13 cellular contexts compared by ENCODE assay signal in the genomic region with DNA sequence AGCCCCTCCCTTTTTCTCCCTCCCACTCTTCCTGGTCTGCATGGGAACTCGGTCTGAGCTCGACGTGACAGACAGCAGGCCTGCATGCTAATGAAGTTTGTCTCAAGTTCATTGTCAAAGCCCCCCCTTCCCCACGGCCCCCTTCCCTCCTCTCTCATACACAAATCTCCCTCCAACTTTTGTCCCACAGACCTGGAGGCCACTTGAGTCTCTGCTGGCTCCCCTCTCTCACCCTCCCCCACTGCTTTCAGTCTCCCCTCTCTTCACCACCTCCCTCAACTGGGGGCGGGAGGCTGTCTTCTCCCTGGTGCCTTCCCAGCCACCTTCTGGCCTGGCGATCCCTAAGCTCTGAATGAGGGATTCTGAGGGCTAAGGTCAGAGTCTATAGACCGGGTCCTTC.
A peak's percentile ranks its signal among the peaks of the same experiment; 100 is the strongest.
DNase-seq lines count a peak whose midpoint lies in the region; ATAC-seq and TF ChIP-seq lines count a peak whose summit lies in the region.
"Had no signal": no experiment of that assay in that cellular context is flagged by ENCODE, and none has a peak within 500 bp of the region (broad histone marks: within the 10 kb centered on the region; RNA-seq: fewer than 3 reads in every experiment).

No MANE protein-coding gene starts in this region.

- no peak overlapping the region for H3K9ac ChIP-seq in iPS-18a (ENCODE audit: low read length)

- intact Hi-C loops in left ventricle myocardium inferior (cut with micrococcal nuclease), result no loop called here

- H3K4me1 Mint-ChIP-seq in WTC11, result peaks cover 50% of the 10 kb centered on the region

- no peak overlapping the region for H2AFZ ChIP-seq in osteoblast (ENCODE audit: low read length)

- peaks cover 100% of the 10 kb centered on the region for H3K27me3 ChIP-seq in iPS-18a (ENCODE audit: control insufficient read depth, insufficient read depth, low read length)
- peaks cover 96% of the 10 kb centered on the region for H3K27me3 ChIP-seq in osteoblast (ENCODE audit: insufficient read depth, low read length)
- peaks cover 100% of the 10 kb centered on the region for H3K27me3 ChIP-seq in left ventricle myocardium inferior (ENCODE audit: low read depth)

- H3K79me2 ChIP-seq in osteoblast (ENCODE audit: insufficient read depth, low read length), result no peaks in the 10 kb centered on the region

- H4K20me1 ChIP-seq in osteoblast (ENCODE audit: insufficient read depth, low read length), result peaks cover 4% of the 10 kb centered on the region

- TF ChIP-seq CTCF in HEK293 (tag by site-specific recombination; IDR thresholded peaks at IDR 0.05) (no peak), WTC11 (IDR thresholded peaks at IDR 0.05) (no peak), osteoblast (IDR thresholded peaks at IDR 0.05; ENCODE audit: extremely low read depth, low read depth, low read length) (no peak), left ventricle myocardium inferior (IDR thresholded peaks at IDR 0.05; ENCODE audit: borderline replicate concordance) (no peak)

- H3K9me3 Mint-ChIP-seq in WTC11, result no peaks in the 10 kb centered on the region
- H3K9me3 Mint-ChIP-seq: CD8-positive, alpha-beta memory T cell had no signal

- no peak overlapping the region for H3K4me3 ChIP-seq in HEK293 (ENCODE audit: low read depth, low read length)
- peak overlapping the region; percentile 19 for H3K4me3 ChIP-seq in iPS-18a (ENCODE audit: low read length)
- no peak overlapping the region for H3K4me3 ChIP-seq in osteoblast (ENCODE audit: insufficient read depth, low read length)
- no peak overlapping the region for H3K4me3 ChIP-seq in left ventricle myocardium inferior

- ATAC-seq in WTC11 (peak; percentile 53), GM19452 (IDR thresholded peaks at IDR 0.05; ENCODE audit: unreplicated experiment) (no peak), HG03565 (IDR thresholded peaks at IDR 0.05; ENCODE audit: unreplicated experiment) (no peak)
- ATAC-seq: HCT116 had no signal

- H3K36me3 Mint-ChIP-seq in WTC11, result peaks cover 3% of the 10 kb centered on the region
- H3K36me3 Mint-ChIP-seq: CD8-positive, alpha-beta memory T cell had no signal

- H3K36me3 ChIP-seq in HEK293 (ENCODE audit: control insufficient read depth in 2 of 2, insufficient read depth in 1 of 2, low read length in 2 of 2) (no peaks in the 10 kb centered on the region), iPS-18a (ENCODE audit: control insufficient read depth, low read depth, low read length) (no peaks in the 10 kb centered on the region), osteoblast (ENCODE audit: insufficient read depth, low read length) (no peaks in the 10 kb centered on the region), left ventricle myocardium inferior (no peaks in the 10 kb centered on the region)

- no peak overlapping the region for H3K27ac ChIP-seq in HEK293 (ENCODE audit: extremely low read depth, low read depth, low read length)
- H3K27ac ChIP-seq in iPS-18a (ENCODE audit: low read length), result no peak overlapping the region
- no peak overlapping the region for H3K27ac ChIP-seq in osteoblast (ENCODE audit: low read depth, low read length)
- no peak overlapping the region for H3K27ac ChIP-seq in left ventricle myocardium inferior (replicated peaks)

- H3K9me3 ChIP-seq in HEK293 (ENCODE audit: control insufficient read depth, insufficient read depth, low read depth, low read length) (no peaks in the 10 kb centered on the region), iPS-18a (ENCODE audit: control insufficient read depth, low read depth, low read length) (no peaks in the 10 kb centered on the region), osteoblast (ENCODE audit: low read depth, low read length) (no peaks in the 10 kb centered on the region), left ventricle myocardium inferior (replicated peaks) (no peaks in the 10 kb centered on the region)

- POLR2A ChIA-PET in HEK293 (lab: Yijun Ruan, JAX), result interaction anchor here (0.6 kb wide), 1 partner anchor 33 kb away, joined by 4 read pairs; no protein-coding TSS in a partner anchor
- POLR2A ChIA-PET in WTC11 (lab: Charles Lee), result interaction anchor here (2.0 kb wide), 1 partner anchor 9 kb away, joined by 7 read pairs; no protein-coding TSS in a partner anchor

- H3K27ac Mint-ChIP-seq in WTC11, result no peak overlapping the region
- H3K27ac Mint-ChIP-seq: CD8-positive, alpha-beta memory T cell had no signal

- CTCF ChIA-PET in HEK293 (lab: Yijun Ruan, JAX) (interaction anchor here (1.0 to 3.9 kb wide), 4 partner anchors 8 to 45 kb away, joined by 3 to 21 read pairs (median 12); no protein-coding TSS in a partner anchor), WTC11 (lab: Charles Lee) (interaction anchor here (0.7 to 10.1 kb wide), 18 partner anchors 9 to 193 kb away, joined by 3 to 200 read pairs (median 4); no protein-coding TSS in a partner anchor)

- H3K4me1 ChIP-seq in HEK293 (ENCODE audit: control insufficient read depth, insufficient read depth, low read length) (no peaks in the 10 kb centered on the region), iPS-18a (ENCODE audit: control insufficient read depth, low read depth, low read length) (peaks cover 37% of the 10 kb centered on the region), osteoblast (ENCODE audit: insufficient read depth, low read length) (no peaks in the 10 kb centered on the region), left ventricle myocardium inferior (peaks cover 1% of the 10 kb centered on the region)

- peaks cover 100% of the 10 kb centered on the region for H3K27me3 Mint-ChIP-seq in WTC11 (ENCODE audit: low read depth)

- H3K4me2 ChIP-seq in osteoblast (ENCODE audit: insufficient read depth, low read length), result no peak overlapping the region

- DNase-seq in WTC11 (ENCODE audit: low spot score) (no peak), osteoblast (ENCODE audit: insufficient read length, low spot score, missing footprints) (peak; percentile 68), left ventricle myocardium inferior (no peak)
- DNase-seq: CD8-positive, alpha-beta memory T cell; KG1; NCI-H1092; NCI-H345; Right ventricle myocardium superior had no signal

- peak overlapping the region; percentile 45 for H3K4me3 Mint-ChIP-seq in WTC11

TF ChIP-seq in HEK293, 187 proteins besides CTCF, POLR2A, EP300 and RAD21:
- TF ChIP-seq SP2 (tag by site-specific recombination; IDR thresholded peaks at IDR 0.05), result no peak
- TF ChIP-seq ZNF248 (tag by site-specific recombination; IDR thresholded peaks at IDR 0.05), result no peak
- peak; percentile 72; the same call in 1 of the 2 replicates for TF ChIP-seq ZBTB48 (tag by site-specific recombination; IDR thresholded peaks at IDR 0.05)
- no peak for TF ChIP-seq ZNF600 (tag by site-specific recombination; IDR thresholded peaks at IDR 0.05)
- peak; percentile 78 for TF ChIP-seq ZNF398 (tag by site-specific recombination; IDR thresholded peaks at IDR 0.05)
- TF ChIP-seq EGR2 (tag by site-specific recombination; IDR thresholded peaks at IDR 0.05; ENCODE audit: low read depth), result peak; percentile 74
- TF ChIP-seq ZFHX2 (tag by site-specific recombination; conservative IDR thresholded peaks at IDR 0.05), result peak; percentile 72
- TF ChIP-seq ZBTB17 (tag by site-specific recombination; IDR thresholded peaks at IDR 0.05), result peak; percentile 59; the same call in 1 of the 2 replicates

TF ChIP-seq in WTC11, 78 proteins besides CTCF, POLR2A, EP300 and RAD21 (continues in another document):
- no peak for TF ChIP-seq ATF1 (CRISPR knock-in tag; IDR thresholded peaks at IDR 0.05)
- no peak for TF ChIP-seq ATF2 (CRISPR knock-in tag; IDR thresholded peaks at IDR 0.05; ENCODE audit: borderline replicate concordance, low read depth)
- no peak for TF ChIP-seq ESRRA (CRISPR knock-in tag; IDR thresholded peaks at IDR 0.05; ENCODE audit: borderline replicate concordance)
- TF ChIP-seq, protein P1, sequence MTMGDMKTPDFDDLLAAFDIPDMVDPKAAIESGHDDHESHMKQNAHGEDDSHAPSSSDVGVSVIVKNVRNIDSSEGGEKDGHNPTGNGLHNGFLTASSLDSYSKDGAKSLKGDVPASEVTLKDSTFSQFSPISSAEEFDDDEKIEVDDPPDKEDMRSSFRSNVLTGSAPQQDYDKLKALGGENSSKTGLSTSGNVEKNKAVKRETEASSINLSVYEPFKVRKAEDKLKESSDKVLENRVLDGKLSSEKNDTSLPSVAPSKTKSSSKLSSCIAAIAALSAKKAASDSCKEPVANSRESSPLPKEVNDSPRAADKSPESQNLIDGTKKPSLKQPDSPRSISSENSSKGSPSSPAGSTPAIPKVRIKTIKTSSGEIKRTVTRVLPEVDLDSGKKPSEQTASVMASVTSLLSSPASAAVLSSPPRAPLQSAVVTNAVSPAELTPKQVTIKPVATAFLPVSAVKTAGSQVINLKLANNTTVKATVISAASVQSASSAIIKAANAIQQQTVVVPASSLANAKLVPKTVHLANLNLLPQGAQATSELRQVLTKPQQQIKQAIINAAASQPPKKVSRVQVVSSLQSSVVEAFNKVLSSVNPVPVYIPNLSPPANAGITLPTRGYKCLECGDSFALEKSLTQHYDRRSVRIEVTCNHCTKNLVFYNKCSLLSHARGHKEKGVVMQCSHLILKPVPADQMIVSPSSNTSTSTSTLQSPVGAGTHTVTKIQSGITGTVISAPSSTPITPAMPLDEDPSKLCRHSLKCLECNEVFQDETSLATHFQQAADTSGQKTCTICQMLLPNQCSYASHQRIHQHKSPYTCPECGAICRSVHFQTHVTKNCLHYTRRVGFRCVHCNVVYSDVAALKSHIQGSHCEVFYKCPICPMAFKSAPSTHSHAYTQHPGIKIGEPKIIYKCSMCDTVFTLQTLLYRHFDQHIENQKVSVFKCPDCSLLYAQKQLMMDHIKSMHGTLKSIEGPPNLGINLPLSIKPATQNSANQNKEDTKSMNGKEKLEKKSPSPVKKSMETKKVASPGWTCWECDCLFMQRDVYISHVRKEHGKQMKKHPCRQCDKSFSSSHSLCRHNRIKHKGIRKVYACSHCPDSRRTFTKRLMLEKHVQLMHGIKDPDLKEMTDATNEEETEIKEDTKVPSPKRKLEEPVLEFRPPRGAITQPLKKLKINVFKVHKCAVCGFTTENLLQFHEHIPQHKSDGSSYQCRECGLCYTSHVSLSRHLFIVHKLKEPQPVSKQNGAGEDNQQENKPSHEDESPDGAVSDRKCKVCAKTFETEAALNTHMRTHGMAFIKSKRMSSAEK (CRISPR knock-in tag; IDR thresholded peaks at IDR 0.05; ENCODE audit: borderline replicate concordance), result no peak
- TF ChIP-seq FOXP1 (CRISPR knock-in tag; IDR thresholded peaks at IDR 0.05; ENCODE audit: borderline replicate concordance), result no peak
- TF ChIP-seq TEAD1 (CRISPR knock-in tag; IDR thresholded peaks at IDR 0.05), result no peak
